ENCODE assay signal across 15 cellular contexts in the genomic region with DNA sequence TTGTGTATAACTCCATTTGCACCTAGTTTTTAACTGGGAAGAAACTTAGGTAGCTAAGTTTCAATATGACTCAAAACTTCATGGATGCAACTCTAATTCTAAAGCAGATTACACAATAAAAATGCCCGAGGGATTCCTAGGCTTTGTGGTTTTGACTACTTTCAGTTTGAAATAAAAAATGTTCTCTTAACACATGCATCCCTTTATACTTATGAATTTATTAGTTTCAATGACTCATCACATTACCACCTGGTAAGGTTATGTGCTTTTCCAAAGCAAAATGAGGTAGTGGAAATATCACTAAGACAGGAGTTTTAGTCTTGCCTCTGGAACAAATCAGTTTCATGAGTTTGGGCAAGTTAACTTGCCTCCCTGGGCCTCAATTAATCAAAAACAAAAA.
DNase-seq lines count a peak whose midpoint lies in the region; ATAC-seq and TF ChIP-seq lines count a peak whose summit lies in the region.
"Had no signal": no experiment of that assay in that cellular context is flagged by ENCODE, and none has a peak within 500 bp of the region (broad histone marks: within the 10 kb centered on the region; RNA-seq: fewer than 3 reads in every experiment).

No MANE protein-coding gene starts in this region.

- H3K9ac ChIP-seq in MM.1S (ENCODE audit: low read length): no peak overlapping the region
- H3K9ac ChIP-seq: parathyroid adenoma had no signal

- H3K27ac ChIP-seq in MM.1S (ENCODE audit: low read length) (no peak overlapping the region), body of pancreas (no peak overlapping the region)
- H3K27ac ChIP-seq: parathyroid adenoma, SJCRH30 had no signal

- no peaks in the 10 kb centered on the region for H3K9me2 ChIP-seq in MM.1S (replicated peaks; ENCODE audit: insufficient read depth, low read length)

- TF ChIP-seq CTCF in AG09319 (IDR thresholded peaks at IDR 0.05; ENCODE audit: low read depth, low read length) (no peak), MM.1S (IDR thresholded peaks at IDR 0.05; ENCODE audit: low read length) (no peak), cardiac fibroblast (IDR thresholded peaks at IDR 0.05; ENCODE audit: low read depth, low read length) (no peak), mesothelial cell of epicardium (IDR thresholded peaks at IDR 0.05; ENCODE audit: unreplicated experiment) (no peak), body of pancreas (IDR thresholded peaks at IDR 0.05) (no peak)

- H3K4me1 ChIP-seq in MM.1S (ENCODE audit: low read length) (0 out of 2 replicates have a peak, but pooled peaks cover 4% of the 10 kb centered on the region), body of pancreas (no peaks in the 10 kb centered on the region)
- H3K4me1 ChIP-seq: parathyroid adenoma, tibial nerve had no signal

- no peaks in the 10 kb centered on the region for H3K36me3 Mint-ChIP-seq in mesothelial cell of epicardium
- H3K36me3 Mint-ChIP-seq: CD14-positive monocyte had no signal

- no peak overlapping the region for H3K4me3 Mint-ChIP-seq in mesothelial cell of epicardium
- H3K4me3 Mint-ChIP-seq: activated naive CD4-positive, alpha-beta T cell treated with anti-CD3 and anti-CD28 coated beads for 36 hours; CD14-positive monocyte had no signal

- H3K27me3 ChIP-seq in MM.1S (replicated peaks; ENCODE audit: insufficient read depth, low read length): no peaks in the 10 kb centered on the region
- no peaks in the 10 kb centered on the region for H3K27me3 ChIP-seq in body of pancreas
- H3K27me3 ChIP-seq: SJCRH30, tibial nerve had no signal

- H3K79me2 ChIP-seq in MM.1S (ENCODE audit: low read length): no peaks in the 10 kb centered on the region
- H3K79me2 ChIP-seq: parathyroid adenoma had no signal

- ATAC-seq in GM19452 (IDR thresholded peaks at IDR 0.05; ENCODE audit: unreplicated experiment) (no peak), body of pancreas (no peak), GM19351 (IDR thresholded peaks at IDR 0.05; ENCODE audit: unreplicated experiment) (no peak)
- ATAC-seq: left colon had no signal

- peaks cover 19% of the 10 kb centered on the region for H3K9me3 Mint-ChIP-seq in mesothelial cell of epicardium
- H3K9me3 Mint-ChIP-seq: activated naive CD4-positive, alpha-beta T cell treated with anti-CD3 and anti-CD28 coated beads for 36 hours had no signal

- peak; percentile 15 for DNase-seq in AG09319 (ENCODE audit: extremely low read depth, low read depth)
- DNase-seq in MM.1S: peak; percentile 32
- DNase-seq in cardiac fibroblast (ENCODE audit: low read depth in 2 of 2): peak; percentile 58 to 84
- no peak for DNase-seq in mesothelial cell of epicardium (ENCODE audit: low spot score in 2 of 2, unreplicated experiment in 2 of 2)
- DNase-seq in medulla oblongata (ENCODE audit: extremely low spot score): no peak
- no peak for DNase-seq in body of pancreas
- DNase-seq: activated naive CD4-positive, alpha-beta T cell treated with anti-CD3 and anti-CD28 coated beads for 36 hours; left colon; NCI-H2029 treated with DMSO at 0.1 percent for 48 hours had no signal

- TF ChIP-seq POLR2A in body of pancreas (IDR thresholded peaks at IDR 0.05): no peak

- H3K4me3 ChIP-seq in MM.1S (ENCODE audit: low read length) (no peak overlapping the region), cardiac fibroblast (replicated peaks in 1 of 2; ENCODE audit: low read depth in 2 of 2, low read length in 2 of 2) (no peak overlapping the region), body of pancreas (no peak overlapping the region)
- H3K4me3 ChIP-seq: SJCRH30, tibial nerve had no signal

- no peak overlapping the region for H3K4me2 ChIP-seq in MM.1S (ENCODE audit: low read depth, low read length)

- H3K36me3 ChIP-seq in MM.1S (replicated peaks; ENCODE audit: insufficient read depth, low read length) (no peaks in the 10 kb centered on the region), body of pancreas (replicated peaks in 1 of 2; ENCODE audit: insufficient read depth in 1 of 2, low read depth in 2 of 2) (no peaks in the 10 kb centered on the region)
- H3K36me3 ChIP-seq: SJCRH30, tibial nerve had no signal

- H4K20me1 ChIP-seq in MM.1S (ENCODE audit: insufficient read depth, low read length): no peaks in the 10 kb centered on the region

- H3K9me3 ChIP-seq in MM.1S (replicated peaks; ENCODE audit: insufficient read depth, low read length) (no peaks in the 10 kb centered on the region), body of pancreas (no peaks in the 10 kb centered on the region)
- H3K9me3 ChIP-seq: SJCRH30, tibial nerve had no signal

- 40 to 62% methylated on average over 1 of the region's 1 CpG for WGBS in body of pancreas, 2 donors

- H2AFZ ChIP-seq in MM.1S (ENCODE audit: low read length): no peak overlapping the region
- H2AFZ ChIP-seq: parathyroid adenoma had no signal

- peak overlapping the region; percentile 30 for H3K27ac Mint-ChIP-seq in mesothelial cell of epicardium
- H3K27ac Mint-ChIP-seq: activated naive CD4-positive, alpha-beta T cell treated with anti-CD3 and anti-CD28 coated beads for 36 hours; CD14-positive monocyte had no signal

- no peaks in the 10 kb centered on the region for H3K4me1 Mint-ChIP-seq in mesothelial cell of epicardium
- H3K4me1 Mint-ChIP-seq: CD14-positive monocyte had no signal

- H3K27me3 Mint-ChIP-seq in mesothelial cell of epicardium (ENCODE audit: low read depth): no peaks in the 10 kb centered on the region

- H3F3A ChIP-seq in MM.1S (ENCODE audit: insufficient read depth, low read length): no peaks in the 10 kb centered on the region

- intact Hi-C loops in body of pancreas (cut with DNase I): no loop called here

Comparison
In these comparisons a context has a peak if more than half of its experiments do, and no peak if none do; other contexts are left out.
1. DNase-seq: peak in AG09319 (single experiment), MM.1S (single experiment) and cardiac fibroblast (2 of 2); none in mesothelial cell of epicardium (0 of 2), medulla oblongata (single experiment) and body of pancreas (0 of 4).